Comparison of ENCODE assay signal across 28 cellular contexts in genomic region chr12:85373045-85373444, GRCh38.
"Had no signal": no experiment of that assay in that cellular context is flagged by ENCODE, and none has a peak within 500 bp of the region (broad histone marks: within the 10 kb centered on the region; RNA-seq: fewer than 3 reads in every experiment).

No MANE protein-coding gene starts in this region.

- ATAC-seq: Panc1, Right ventricle myocardium inferior, SK-N-SH treated with all-trans-retinoic acid at 6 μM for 48 hours had no signal

- H3K36me3 ChIP-seq: MG63, SJCRH30 had no signal

- FAIRE-seq: RCC 7860 had no signal

- H3K4me3 ChIP-seq: MG63, PC-9, SJCRH30, SK-N-MC had no signal

- H3K4me2 ChIP-seq: PC-9 had no signal

- DNase-seq: Kasumi-1, MG63, NCI-H1048, NCI-H1436, NCI-H146, NCI-H1694, NCI-H187, NCI-H1930, NCI-H2029 treated with DMSO at 0.1 percent for 48 hours, NCI-H2081 treated with DMSO at 0.1 percent for 48 hours, NCI-H2107, NCI-H2171, NCI-H226, NCI-H446 treated with DMSO at 0.1 percent for 48 hours, NCI-H510A, NCI-H524, NCI-H526, NCI-H748 treated with DMSO at 0.1 percent for 48 hours, NCI-H82, PC-9, SIG-M5, SJCRH30 had no signal

- H3K27me3 ChIP-seq: MG63, SJCRH30 had no signal

- H3K27ac ChIP-seq: PC-9, RWPE1, SJCRH30, SK-N-MC had no signal

- H3K9me3 ChIP-seq: MG63, SJCRH30 had no signal

- H2AFZ ChIP-seq: PC-9 had no signal
